In genomic region chr5:82820958-82821880, GRCh38 we compare ENCODE assay signal across 10 cellular contexts.
DNase-seq lines count a peak whose midpoint lies in the region; ATAC-seq and TF ChIP-seq lines count a peak whose summit lies in the region.
"Had no signal": no experiment of that assay in that cellular context is flagged by ENCODE, and none has a peak within 500 bp of the region (broad histone marks: within the 10 kb centered on the region; RNA-seq: fewer than 3 reads in every experiment).

No MANE protein-coding gene starts in this region.

- CTCF ChIA-PET in CD8-positive, alpha-beta T cell (lab: Charles Lee) = interaction anchor here (1.1 kb wide), 1 partner anchor 469 kb away, joined by 3 read pairs; no protein-coding TSS in a partner anchor

- no peaks in the 10 kb centered on the region for H3K9me3 ChIP-seq in CD8-positive, alpha-beta T cell (ENCODE audit: low read length)

- peaks cover 8% of the 10 kb centered on the region for H3K9me3 Mint-ChIP-seq in activated naive CD8-positive, alpha-beta T cell treated with anti-CD3 and anti-CD28 coated beads, Interleukin-2, amount 10 ng/mL, durations not matched to agents 7 days and 5 days
- H3K9me3 Mint-ChIP-seq in CD8-positive, alpha-beta T cell = no peaks in the 10 kb centered on the region
- H3K9me3 Mint-ChIP-seq in immature natural killer cell = no peaks in the 10 kb centered on the region

- peaks cover 10% of the 10 kb centered on the region for H3K4me1 Mint-ChIP-seq in activated naive CD8-positive, alpha-beta T cell treated with anti-CD3 and anti-CD28 coated beads, Interleukin-2, amount 10 ng/mL, durations not matched to agents 7 days and 5 days
- peaks cover 2% of the 10 kb centered on the region for H3K4me1 Mint-ChIP-seq in CD8-positive, alpha-beta T cell (ENCODE audit: low read depth)
- H3K4me1 Mint-ChIP-seq in immature natural killer cell = peaks cover 0 to 7% of the 10 kb centered on the region in 2 donors

- H3K4me3 Mint-ChIP-seq in activated naive CD8-positive, alpha-beta T cell treated with anti-CD3 and anti-CD28 coated beads, Interleukin-2, amount 10 ng/mL, durations not matched to agents 7 days and 5 days = peak overlapping the region; percentile 13
- no peak overlapping the region for H3K4me3 Mint-ChIP-seq in CD8-positive, alpha-beta T cell
- no peak overlapping the region for H3K4me3 Mint-ChIP-seq in immature natural killer cell

- peak overlapping the region; percentile 34 for H3K27ac Mint-ChIP-seq in activated naive CD8-positive, alpha-beta T cell treated with anti-CD3 and anti-CD28 coated beads, Interleukin-2, amount 10 ng/mL, durations not matched to agents 7 days and 5 days
- no peak overlapping the region for H3K27ac Mint-ChIP-seq in CD8-positive, alpha-beta T cell
- no peak overlapping the region for H3K27ac Mint-ChIP-seq in immature natural killer cell

- H3K4me3 ChIP-seq in CD8-positive, alpha-beta T cell (ENCODE audit: low read depth, low read length) = no peak overlapping the region

- H3K36me3 ChIP-seq in CD8-positive, alpha-beta T cell (ENCODE audit: insufficient read depth, low read length) = no peaks in the 10 kb centered on the region

- POLR2A ChIA-PET in activated naive CD8-positive, alpha-beta T cell treated with anti-CD3 and anti-CD28 coated beads, Interleukin-2, amount 10 ng/mL, durations not matched to agents 7 days and 5 days (lab: Charles Lee) = no interaction called here
- POLR2A ChIA-PET in CD8-positive, alpha-beta T cell (lab: Charles Lee) = no interaction called here

- H3K27me3 ChIP-seq in CD8-positive, alpha-beta T cell (ENCODE audit: insufficient read depth, low read length) = no peaks in the 10 kb centered on the region

- no peak for DNase-seq in activated naive CD8-positive, alpha-beta T cell treated with anti-CD3 and anti-CD28 coated beads, Interleukin-2, amount 10 ng/mL, durations not matched to agents 7 days and 5 days
- DNase-seq in DMS153 treated with DMSO at 0.1 percent for 48 hours (lab: John Stamatoyannopoulos, UW; ENCODE audit: unreplicated experiment) = no peak
- no peak for DNase-seq in CD8-positive, alpha-beta T cell
- no peak for DNase-seq in activated CD4-positive, alpha-beta T cell treated with anti-CD3 and anti-CD28 coated beads, Interleukin-2, amount 50 U/mL, for 1 hour
- no peak for DNase-seq in immature natural killer cell
- DNase-seq: mesenchymal stem cell, NCI-H1930 had no signal

- no peaks in the 10 kb centered on the region for H3K27me3 Mint-ChIP-seq in activated naive CD8-positive, alpha-beta T cell treated with anti-CD3 and anti-CD28 coated beads, Interleukin-2, amount 10 ng/mL, durations not matched to agents 7 days and 5 days
- no peaks in the 10 kb centered on the region for H3K27me3 Mint-ChIP-seq in CD8-positive, alpha-beta T cell (ENCODE audit: low read depth)
- peaks cover 2 to 3% (median 2%) of the 10 kb centered on the region in 3 donors for H3K27me3 Mint-ChIP-seq in immature natural killer cell (ENCODE audit: low read depth in 3 of 3)

- H3K27ac ChIP-seq in CD8-positive, alpha-beta T cell (ENCODE audit: low read depth, low read length) = no peak overlapping the region

- peaks cover 2% of the 10 kb centered on the region for H3K36me3 Mint-ChIP-seq in activated naive CD8-positive, alpha-beta T cell treated with anti-CD3 and anti-CD28 coated beads, Interleukin-2, amount 10 ng/mL, durations not matched to agents 7 days and 5 days
- H3K36me3 Mint-ChIP-seq in CD8-positive, alpha-beta T cell = no peaks in the 10 kb centered on the region
- no peaks in the 10 kb centered on the region for H3K36me3 Mint-ChIP-seq in immature natural killer cell

- intact Hi-C loops in CD8-positive, alpha-beta T cell (cut with DNase I, micrococcal nuclease) = no loop called here

- ATAC-seq in GM18499 (IDR thresholded peaks at IDR 0.05; ENCODE audit: insufficient read depth, unreplicated experiment) (peak; percentile 68), GM21367 (IDR thresholded peaks at IDR 0.05; ENCODE audit: unreplicated experiment) (peak; percentile 80), HG03159 (IDR thresholded peaks at IDR 0.05; ENCODE audit: unreplicated experiment) (peak; percentile 87)
- no peak for ATAC-seq in activated naive CD8-positive, alpha-beta T cell treated with anti-CD3 and anti-CD28 coated beads, Interleukin-2, amount 10 ng/mL, durations not matched to agents 7 days and 5 days (ENCODE audit: low read depth)
- ATAC-seq in CD8-positive, alpha-beta T cell = no peak

- TF ChIP-seq CTCF in CD8-positive, alpha-beta T cell (IDR thresholded peaks at IDR 0.05) = no peak

- H3K4me1 ChIP-seq in CD8-positive, alpha-beta T cell (ENCODE audit: insufficient read depth, low read length) = no peaks in the 10 kb centered on the region

Comparison
In these comparisons a context has a peak if more than half of its experiments do, and no peak if none do; other contexts are left out.
1. ATAC-seq: peak in GM18499 (single experiment), GM21367 (single experiment) and HG03159 (single experiment); none in activated naive CD8-positive, alpha-beta T cell treated with anti-CD3 and anti-CD28 coated beads, Interleukin-2, amount 10 ng/mL, durations not matched to agents 7 days and 5 days (single experiment) and CD8-positive, alpha-beta T cell (single experiment).